Comparison of ENCODE assay signal across 1 cellular context in the genomic region with DNA sequence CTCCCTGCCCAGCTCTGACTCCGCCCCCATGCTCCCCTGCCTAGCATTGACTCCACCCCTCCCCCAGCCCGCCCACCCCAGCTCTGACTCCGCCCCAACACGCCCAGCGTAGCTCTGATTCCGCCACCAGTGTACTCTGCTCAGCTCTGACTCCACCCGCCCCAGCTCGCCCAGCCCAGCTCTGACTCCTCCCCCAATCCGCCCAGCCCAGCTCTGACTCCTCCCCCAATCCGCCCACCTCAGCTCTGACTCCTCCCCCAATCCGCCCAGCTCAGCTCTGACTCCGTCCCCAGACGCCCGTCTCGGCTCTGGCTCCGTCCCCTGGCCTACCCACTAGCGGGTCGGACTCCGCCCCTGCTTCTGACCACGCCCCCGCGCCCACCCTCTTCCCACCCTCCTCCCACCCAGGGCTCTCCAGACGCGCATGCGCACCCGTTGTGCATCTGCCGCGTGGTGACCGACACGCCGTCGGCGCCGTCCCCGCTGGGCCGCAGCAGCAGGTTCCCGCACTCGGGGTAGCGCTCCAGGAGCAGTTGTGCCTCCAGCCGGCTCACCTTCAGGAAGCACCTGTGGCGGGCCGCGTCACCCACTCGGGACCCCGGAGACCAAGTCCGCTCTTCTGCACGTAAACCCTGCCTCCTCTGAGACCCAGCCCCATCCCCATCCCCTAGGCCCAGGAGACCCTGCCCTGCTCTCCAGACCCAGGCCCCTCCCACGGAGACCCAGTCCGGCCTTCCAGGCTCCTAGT.
TF ChIP-seq lines count a peak whose summit lies in the region.

No MANE protein-coding gene starts in this region.

TF ChIP-seq in K562, 482 proteins besides CTCF, POLR2A, EP300 and RAD21 (continued from another document and continues in another):
- TF ChIP-seq RERE (CRISPR knock-in tag; IDR thresholded peaks at IDR 0.05; ENCODE audit: borderline replicate concordance) (no peak), ZBTB12 (CRISPR knock-in tag; IDR thresholded peaks at IDR 0.05) (no peak), PCBP1 (IDR thresholded peaks at IDR 0.05; ENCODE audit: low read depth, low read length, poor library complexity, severe bottlenecking) (peak; percentile 100), ELF2 (CRISPR knock-in tag; IDR thresholded peaks at IDR 0.05) (no peak), ELK3 (CRISPR knock-in tag; IDR thresholded peaks at IDR 0.05) (no peak), POLR2G (IDR thresholded peaks at IDR 0.05; ENCODE audit: low read depth, low read length) (peak; percentile 91), NFXL1 (CRISPR knock-in tag; IDR thresholded peaks at IDR 0.05) (no peak), RNF219 (CRISPR knock-in tag; IDR thresholded peaks at IDR 0.05) (no peak), CBX2 (IDR thresholded peaks at IDR 0.05; ENCODE audit: insufficient read depth, low read length, poor library complexity, severe bottlenecking) (no peak), ZNF121 (CRISPR knock-in tag; conservative IDR thresholded peaks at IDR 0.05) (no peak), ZNF184 (CRISPR knock-in tag; IDR thresholded peaks at IDR 0.05) (no peak), IRF2 (CRISPR knock-in tag; IDR thresholded peaks at IDR 0.05) (no peak), ZZZ3 (IDR thresholded peaks at IDR 0.05) (no peak), ZNF584 (CRISPR knock-in tag; IDR thresholded peaks at IDR 0.05; ENCODE audit: low read depth) (no peak), KLF16 (IDR thresholded peaks at IDR 0.05) (peak; percentile 60), ASH1L (IDR thresholded peaks at IDR 0.05; ENCODE audit: borderline replicate concordance, low read depth, partially characterized antibody) (no peak), HNRNPUL1 (IDR thresholded peaks at IDR 0.05; ENCODE audit: low read length) (no peak), ZNF133 (CRISPR knock-in tag; IDR thresholded peaks at IDR 0.05) (0 out of 2 replicates have a peak, but pooled peaks have one; percentile 38), FOSL1 (tag; conservative IDR thresholded peaks at IDR 0.05) (no peak), RB1 (IDR thresholded peaks at IDR 0.05; ENCODE audit: low read depth) (peak; percentile 70), HCFC1 (IDR thresholded peaks at IDR 0.05; ENCODE audit: low read depth, low read length) (no peak; the same call in 1 of the 2 replicates), RBM22 (IDR thresholded peaks at IDR 0.05; ENCODE audit: low read depth, low read length, poor library complexity, severe bottlenecking) (no peak), MEIS2 (IDR thresholded peaks at IDR 0.05; ENCODE audit: partially characterized antibody) (peak; percentile 61), NEUROD1 (IDR thresholded peaks at IDR 0.05; ENCODE audit: borderline replicate concordance, low read depth, low read length, partially characterized antibody) (no peak), CREBBP (IDR thresholded peaks at IDR 0.05; ENCODE audit: low read depth, low read length) (no peak)
- TF ChIP-seq, protein P1, sequence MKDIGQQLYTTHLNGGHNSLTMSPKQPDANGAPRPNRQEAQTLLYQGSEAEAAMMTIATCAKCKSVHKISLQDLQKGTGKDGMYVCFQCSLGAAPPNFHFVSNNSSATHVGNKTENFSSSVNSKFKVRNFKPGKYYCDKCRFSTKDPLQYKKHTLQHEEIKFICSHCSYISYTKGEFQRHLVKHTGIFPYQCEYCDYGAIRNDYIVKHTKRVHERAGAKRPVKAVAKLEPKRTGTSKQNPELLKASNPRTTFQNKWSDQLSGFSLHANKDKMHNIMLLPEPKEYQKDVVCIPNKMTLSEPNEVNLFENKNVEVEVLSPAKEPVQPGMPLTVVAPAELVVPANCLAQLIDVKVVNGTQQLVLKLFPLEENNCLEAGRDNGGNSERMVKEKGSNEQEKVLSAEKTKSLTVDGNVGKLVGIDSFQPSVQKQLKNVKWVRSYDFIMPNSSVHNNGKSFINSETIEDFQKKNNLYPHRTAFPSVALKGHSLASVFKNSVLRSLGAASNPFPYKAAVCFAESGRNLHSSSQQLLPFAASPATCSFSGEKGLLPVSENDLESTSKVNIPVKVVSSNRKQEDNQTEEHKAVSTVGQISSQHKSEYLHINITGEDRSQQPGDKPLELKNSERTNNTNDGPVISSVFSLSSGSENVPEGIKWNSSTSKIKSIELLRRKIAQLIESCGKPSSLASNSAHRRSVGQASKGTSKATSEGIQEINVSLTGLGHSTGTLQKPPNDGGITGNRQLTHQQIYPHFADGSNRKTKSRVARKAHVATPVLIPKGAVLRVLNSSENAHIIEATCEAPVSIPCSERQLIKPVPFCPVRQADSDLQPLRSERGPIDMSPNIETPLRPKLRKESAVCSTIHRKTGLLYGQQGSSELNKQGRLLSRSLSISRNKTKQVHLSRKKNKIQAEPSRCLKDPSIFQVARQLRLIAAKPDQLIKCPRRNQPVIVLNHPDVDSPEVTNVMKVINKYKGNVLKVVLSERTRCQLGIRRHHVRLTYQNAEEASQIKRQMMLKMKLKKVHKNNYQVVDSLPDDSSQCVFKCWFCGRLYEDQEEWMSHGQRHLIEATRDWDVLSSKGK (CRISPR knock-in tag; IDR thresholded peaks at IDR 0.05) = no peak
- TF ChIP-seq, protein P2, sequence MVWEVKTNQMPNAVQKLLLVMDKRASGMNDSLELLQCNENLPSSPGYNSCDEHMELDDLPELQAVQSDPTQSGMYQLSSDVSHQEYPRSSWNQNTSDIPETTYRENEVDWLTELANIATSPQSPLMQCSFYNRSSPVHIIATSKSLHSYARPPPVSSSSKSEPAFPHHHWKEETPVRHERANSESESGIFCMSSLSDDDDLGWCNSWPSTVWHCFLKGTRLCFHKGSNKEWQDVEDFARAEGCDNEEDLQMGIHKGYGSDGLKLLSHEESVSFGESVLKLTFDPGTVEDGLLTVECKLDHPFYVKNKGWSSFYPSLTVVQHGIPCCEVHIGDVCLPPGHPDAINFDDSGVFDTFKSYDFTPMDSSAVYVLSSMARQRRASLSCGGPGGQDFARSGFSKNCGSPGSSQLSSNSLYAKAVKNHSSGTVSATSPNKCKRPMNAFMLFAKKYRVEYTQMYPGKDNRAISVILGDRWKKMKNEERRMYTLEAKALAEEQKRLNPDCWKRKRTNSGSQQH (CRISPR knock-in tag; IDR thresholded peaks at IDR 0.05) = no peak
- TF ChIP-seq, protein P3, sequence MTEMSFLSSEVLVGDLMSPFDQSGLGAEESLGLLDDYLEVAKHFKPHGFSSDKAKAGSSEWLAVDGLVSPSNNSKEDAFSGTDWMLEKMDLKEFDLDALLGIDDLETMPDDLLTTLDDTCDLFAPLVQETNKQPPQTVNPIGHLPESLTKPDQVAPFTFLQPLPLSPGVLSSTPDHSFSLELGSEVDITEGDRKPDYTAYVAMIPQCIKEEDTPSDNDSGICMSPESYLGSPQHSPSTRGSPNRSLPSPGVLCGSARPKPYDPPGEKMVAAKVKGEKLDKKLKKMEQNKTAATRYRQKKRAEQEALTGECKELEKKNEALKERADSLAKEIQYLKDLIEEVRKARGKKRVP (CRISPR knock-in tag; IDR thresholded peaks at IDR 0.05) = no peak
- TF ChIP-seq, protein P4, sequence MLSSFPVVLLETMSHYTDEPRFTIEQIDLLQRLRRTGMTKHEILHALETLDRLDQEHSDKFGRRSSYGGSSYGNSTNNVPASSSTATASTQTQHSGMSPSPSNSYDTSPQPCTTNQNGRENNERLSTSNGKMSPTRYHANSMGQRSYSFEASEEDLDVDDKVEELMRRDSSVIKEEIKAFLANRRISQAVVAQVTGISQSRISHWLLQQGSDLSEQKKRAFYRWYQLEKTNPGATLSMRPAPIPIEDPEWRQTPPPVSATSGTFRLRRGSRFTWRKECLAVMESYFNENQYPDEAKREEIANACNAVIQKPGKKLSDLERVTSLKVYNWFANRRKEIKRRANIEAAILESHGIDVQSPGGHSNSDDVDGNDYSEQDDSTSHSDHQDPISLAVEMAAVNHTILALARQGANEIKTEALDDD (IDR thresholded peaks at IDR 0.05) = no peak
- TF ChIP-seq, protein P5, sequence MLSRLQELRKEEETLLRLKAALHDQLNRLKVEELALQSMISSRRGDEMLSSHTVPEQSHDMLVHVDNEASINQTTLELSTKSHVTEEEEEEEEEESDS (CRISPR knock-in tag; IDR thresholded peaks at IDR 0.05) = no peak
- TF ChIP-seq, protein P6, sequence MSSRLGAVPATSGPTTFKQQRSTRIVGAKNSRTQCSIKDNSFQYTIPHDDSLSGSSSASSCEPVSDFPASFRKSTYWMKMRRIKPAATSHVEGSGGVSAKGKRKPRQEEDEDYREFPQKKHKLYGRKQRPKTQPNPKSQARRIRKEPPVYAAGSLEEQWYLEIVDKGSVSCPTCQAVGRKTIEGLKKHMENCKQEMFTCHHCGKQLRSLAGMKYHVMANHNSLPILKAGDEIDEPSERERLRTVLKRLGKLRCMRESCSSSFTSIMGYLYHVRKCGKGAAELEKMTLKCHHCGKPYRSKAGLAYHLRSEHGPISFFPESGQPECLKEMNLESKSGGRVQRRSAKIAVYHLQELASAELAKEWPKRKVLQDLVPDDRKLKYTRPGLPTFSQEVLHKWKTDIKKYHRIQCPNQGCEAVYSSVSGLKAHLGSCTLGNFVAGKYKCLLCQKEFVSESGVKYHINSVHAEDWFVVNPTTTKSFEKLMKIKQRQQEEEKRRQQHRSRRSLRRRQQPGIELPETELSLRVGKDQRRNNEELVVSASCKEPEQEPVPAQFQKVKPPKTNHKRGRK (tag; IDR thresholded peaks at IDR 0.05) = no peak
